21 cellular contexts compared by ENCODE assay signal in the genomic region with DNA sequence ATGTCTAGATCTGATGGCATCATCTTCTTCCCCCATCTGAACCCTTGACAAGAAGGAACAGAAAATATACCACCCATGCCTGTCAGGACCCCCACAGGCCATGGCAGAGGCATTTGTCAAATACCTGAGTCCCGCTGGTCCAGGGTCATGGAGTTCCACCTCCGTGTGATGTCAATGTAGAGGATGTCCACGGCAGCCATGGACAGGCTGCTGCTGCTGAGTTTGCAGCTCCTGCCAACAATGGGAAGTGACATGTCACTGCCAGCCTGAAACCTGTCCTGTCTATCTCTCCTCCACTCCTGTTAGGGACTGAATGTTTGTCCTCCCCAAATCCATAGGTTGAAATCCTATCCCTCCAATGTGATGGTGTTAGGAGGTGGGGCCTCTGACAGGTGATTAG.
"Had no signal": no experiment of that assay in that cellular context is flagged by ENCODE, and none has a peak within 500 bp of the region (broad histone marks: within the 10 kb centered on the region; RNA-seq: fewer than 3 reads in every experiment).

No MANE protein-coding gene starts in this region.

- H3K27ac ChIP-seq: hepatocyte, left lung, prostate gland, stomach, transverse colon had no signal

- H3K4me1 ChIP-seq: left lung, prostate gland, transverse colon had no signal

- H3K4me2 ChIP-seq: hepatocyte had no signal

- H3K4me3 Mint-ChIP-seq: activated CD4-positive, alpha-beta memory T cell treated with anti-CD3 and anti-CD28 coated beads, Interleukin-2, amount 10 ng/mL, durations not matched to agents 7 days and 5 days; activated naive CD4-positive, alpha-beta T cell treated with anti-CD3 and anti-CD28 coated beads for 36 hours; activated T-cell treated with anti-CD3 and anti-CD28 coated beads, Interleukin-2, amount 50 U/mL, for 72 hours; immature natural killer cell; natural killer cell treated with Interleukin-12 subunit alpha and Interleukin-12 subunit beta and Interleukin-15 and Interleukin-18, amount 100 ng/mL, for 72 hours; stimulated activated memory B cell treated with anti-CD40 and anti-IgM and Interleukin-4, amounts not matched to agents 10 μg/mL and 1 μg/mL and 100 μg/mL, for 72 hours; T-helper 17 cell had no signal

- H3K36me3 ChIP-seq: left lung, ovary, prostate gland, stomach, transverse colon had no signal

- H3K4me1 Mint-ChIP-seq: activated CD4-positive, alpha-beta memory T cell treated with anti-CD3 and anti-CD28 coated beads, Interleukin-2, amount 10 ng/mL, durations not matched to agents 7 days and 5 days; immature natural killer cell; T-helper 17 cell had no signal

- H3K4me3 ChIP-seq: hepatocyte, left lung, ovary, prostate gland, stomach, transverse colon had no signal

- H3K27me3 ChIP-seq: hepatocyte, left lung, ovary, stomach, transverse colon had no signal

- H3K9me3 Mint-ChIP-seq: activated CD4-positive, alpha-beta memory T cell treated with anti-CD3 and anti-CD28 coated beads, Interleukin-2, amount 10 ng/mL, durations not matched to agents 7 days and 5 days; activated naive CD4-positive, alpha-beta T cell treated with anti-CD3 and anti-CD28 coated beads for 36 hours; activated T-cell treated with anti-CD3 and anti-CD28 coated beads, Interleukin-2, amount 50 U/mL, for 72 hours; immature natural killer cell; natural killer cell treated with Interleukin-12 subunit alpha and Interleukin-12 subunit beta and Interleukin-15 and Interleukin-18, amount 100 ng/mL, for 72 hours; stimulated activated memory B cell treated with anti-CD40 and anti-IgM and Interleukin-4, amounts not matched to agents 10 μg/mL and 1 μg/mL and 100 μg/mL, for 72 hours had no signal

- H3K9me3 ChIP-seq: left lung, ovary, prostate gland, stomach, transverse colon had no signal

- ATAC-seq: activated T-cell treated with anti-CD3 and anti-CD28 coated beads, Interleukin-2, amount 50 U/mL, for 72 hours; esophagus mucosa; left lung; T-helper 17 cell had no signal

- DNase-seq: activated CD4-positive, alpha-beta memory T cell treated with anti-CD3 and anti-CD28 coated beads, Interleukin-2, amount 10 ng/mL, durations not matched to agents 7 days and 5 days; activated CD4-positive, alpha-beta T cell treated with anti-CD3 and anti-CD28 coated beads for 48 hours; activated effector memory CD4-positive, alpha-beta T cell treated with Interleukin-2 at 50 U/mL for 16 hours; activated naive CD4-positive, alpha-beta T cell treated with anti-CD3 and anti-CD28 coated beads for 36 hours; activated T-cell treated with anti-CD3 and anti-CD28 coated beads, Interleukin-2, amount 50 U/mL, for 72 hours; amygdala; effector memory CD4-positive, alpha-beta T cell; glutamatergic neuron; immature natural killer cell; left lung; midbrain; stimulated activated CD4-positive, alpha-beta T cell treated with anti-CD3 and anti-CD28 coated beads, Interleukin-1b, Interleukin-23, amount 100 ng/mL, for 48 hours; stomach; T-helper 17 cell; transverse colon had no signal

- H3K27ac Mint-ChIP-seq: activated CD4-positive, alpha-beta memory T cell treated with anti-CD3 and anti-CD28 coated beads, Interleukin-2, amount 10 ng/mL, durations not matched to agents 7 days and 5 days; activated naive CD4-positive, alpha-beta T cell treated with anti-CD3 and anti-CD28 coated beads for 36 hours; activated T-cell treated with anti-CD3 and anti-CD28 coated beads, Interleukin-2, amount 50 U/mL, for 72 hours; immature natural killer cell; natural killer cell treated with Interleukin-12 subunit alpha and Interleukin-12 subunit beta and Interleukin-15 and Interleukin-18, amount 100 ng/mL, for 72 hours; stimulated activated memory B cell treated with anti-CD40 and anti-IgM and Interleukin-4, amounts not matched to agents 10 μg/mL and 1 μg/mL and 100 μg/mL, for 72 hours; T-helper 17 cell had no signal

- H2AFZ ChIP-seq: hepatocyte had no signal

- H3K36me3 Mint-ChIP-seq: immature natural killer cell; natural killer cell treated with Interleukin-12 subunit alpha and Interleukin-12 subunit beta and Interleukin-15 and Interleukin-18, amount 100 ng/mL, for 72 hours; stimulated activated memory B cell treated with anti-CD40 and anti-IgM and Interleukin-4, amounts not matched to agents 10 μg/mL and 1 μg/mL and 100 μg/mL, for 72 hours had no signal
